27 cellular contexts compared by ENCODE assay signal in the genomic region with DNA sequence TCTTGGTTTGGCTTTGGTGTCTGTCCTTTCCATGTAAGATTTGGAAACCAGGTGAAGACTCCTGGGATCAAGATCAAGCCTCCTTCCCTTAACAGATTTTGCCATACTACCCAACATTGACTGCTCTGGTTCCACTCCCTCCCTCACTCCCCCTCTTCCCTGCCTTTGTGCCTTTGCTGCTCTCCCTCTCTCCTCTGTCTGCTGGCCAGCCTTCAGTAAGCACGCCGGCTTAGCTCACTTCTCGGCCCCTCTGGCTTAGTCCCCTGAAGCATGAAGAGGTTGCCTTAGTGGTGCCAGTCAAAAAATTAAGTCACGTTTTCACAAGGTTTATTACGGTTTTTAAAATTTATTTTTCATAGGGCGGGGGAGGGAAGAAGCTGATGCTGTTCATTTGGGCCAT. TPM values are rescaled to one million over a fixed set of nuclear protein-coding genes. Genes with fewer than 3 reads are reported as not detected.
"Had no signal": no experiment of that assay in that cellular context is flagged by ENCODE, and none has a peak within 500 bp of the region (broad histone marks: within the 10 kb centered on the region; RNA-seq: fewer than 3 reads in every experiment).

No MANE protein-coding gene starts in this region.

- DNase-seq: effector memory CD4-positive, alpha-beta T cell; gastrocnemius medialis; heart right ventricle; hypothalamus; immature natural killer cell; kidney; left cardiac atrium; left ventricle myocardium superior; mesendoderm; naive B cell; spleen; stimulated activated CD4-positive, alpha-beta T cell treated with anti-CD3 and anti-CD28 coated beads, Interleukin-15, amount 100 ng/mL, for 24 hours; stimulated activated CD4-positive, alpha-beta T cell treated with anti-CD3 and anti-CD28 coated beads, Interleukin-1b, Interleukin-23, amount 100 ng/mL, for 48 hours; stimulated activated CD4-positive, alpha-beta T cell treated with anti-CD3 and anti-CD28 coated beads, Interleukin-4, amount 100 ng/mL, for 24 hours; stimulated activated naive B cell treated with anti-CD40 and anti-IgM and Interleukin-4, amounts not matched to agents 10 μg/mL and 1 μg/mL and 100 μg/mL, for 72 hours; stimulated activated naive CD8-positive, alpha-beta T cell treated with anti-CD3 and anti-CD28 coated beads, Interleukin-15, amount 100 ng/mL, for 72 hours; testis; upper lobe of right lung had no signal

- H3K27me3 ChIP-seq: testis, upper lobe of right lung, vagina had no signal

- H3K27ac Mint-ChIP-seq: immature natural killer cell; nephron; stimulated activated naive B cell treated with anti-CD40 and anti-IgM and Interleukin-4, amounts not matched to agents 10 μg/mL and 1 μg/mL and 100 μg/mL, for 72 hours; stimulated activated naive CD8-positive, alpha-beta T cell treated with anti-CD3 and anti-CD28 coated beads, Interleukin-15, amount 100 ng/mL, for 72 hours had no signal

- H3K4me3 Mint-ChIP-seq: immature natural killer cell; naive B cell; nephron; stimulated activated naive B cell treated with anti-CD40 and anti-IgM and Interleukin-4, amounts not matched to agents 10 μg/mL and 1 μg/mL and 100 μg/mL, for 72 hours; stimulated activated naive CD8-positive, alpha-beta T cell treated with anti-CD3 and anti-CD28 coated beads, Interleukin-15, amount 100 ng/mL, for 72 hours had no signal

- H3K9me3 Mint-ChIP-seq: stimulated activated naive B cell treated with anti-CD40 and anti-IgM and Interleukin-4, amounts not matched to agents 10 μg/mL and 1 μg/mL and 100 μg/mL, for 72 hours; stimulated activated naive CD8-positive, alpha-beta T cell treated with anti-CD3 and anti-CD28 coated beads, Interleukin-15, amount 100 ng/mL, for 72 hours had no signal

- H3K9me3 ChIP-seq: esophagus muscularis mucosa, gastrocnemius medialis, heart right ventricle, neutrophil, spleen, testis, tibial nerve, upper lobe of right lung, vagina had no signal

- H3K36me3 ChIP-seq: esophagus muscularis mucosa, gastrocnemius medialis, heart right ventricle, neutrophil, spleen, tibial nerve, upper lobe of right lung, vagina had no signal

- H3K4me3 ChIP-seq: coronary artery, esophagus muscularis mucosa, gastrocnemius medialis, heart right ventricle, spleen, testis, tibial nerve, upper lobe of right lung, vagina had no signal

- H3K4me1 Mint-ChIP-seq: immature natural killer cell; stimulated activated naive B cell treated with anti-CD40 and anti-IgM and Interleukin-4, amounts not matched to agents 10 μg/mL and 1 μg/mL and 100 μg/mL, for 72 hours; stimulated activated naive CD8-positive, alpha-beta T cell treated with anti-CD3 and anti-CD28 coated beads, Interleukin-15, amount 100 ng/mL, for 72 hours had no signal

- H3K27ac ChIP-seq: coronary artery, epithelial cell of prostate, esophagus muscularis mucosa, gastrocnemius medialis, heart right ventricle, neutrophil, spleen, testis, tibial nerve, upper lobe of right lung, vagina had no signal

- H3K36me3 Mint-ChIP-seq: naive B cell; stimulated activated naive B cell treated with anti-CD40 and anti-IgM and Interleukin-4, amounts not matched to agents 10 μg/mL and 1 μg/mL and 100 μg/mL, for 72 hours had no signal

- H3K4me1 ChIP-seq: gastrocnemius medialis, heart right ventricle, spleen, testis, upper lobe of right lung, vagina had no signal

RNA-seq across cellular contexts. Expression of a gene that starts 6.0 kb away (rescaled TPM):
- total RNA-seq: dermis microvascular lymphatic vessel endothelial cell, lung microvascular endothelial cell, upper lobe of right lung had no signal
